In the genomic region with DNA sequence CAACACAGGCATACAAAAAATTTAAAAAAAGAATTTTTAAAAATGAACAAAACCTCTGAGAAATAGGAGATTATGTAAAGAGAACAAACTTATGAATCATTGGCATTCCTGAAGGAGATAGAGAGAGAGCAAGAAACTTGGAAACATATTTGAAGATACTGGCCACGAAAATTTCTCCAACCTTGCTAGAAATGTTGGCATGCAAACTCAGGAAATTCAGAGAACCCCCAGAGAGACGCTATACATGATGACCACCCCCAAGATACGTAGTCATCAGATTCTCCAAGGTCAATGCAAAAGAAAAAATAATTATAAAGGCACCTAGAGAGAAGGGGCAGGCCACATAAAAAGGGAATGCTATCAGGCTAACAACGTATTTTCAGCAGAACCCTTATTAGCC, we compare ENCODE assay signal across 24 cellular contexts.
"Had no signal": no experiment of that assay in that cellular context is flagged by ENCODE, and none has a peak within 500 bp of the region (broad histone marks: within the 10 kb centered on the region; RNA-seq: fewer than 3 reads in every experiment).

No MANE protein-coding gene starts in this region.

- H3K4me3 ChIP-seq: colonic mucosa, esophagus muscularis mucosa, gastroesophageal sphincter, heart left ventricle, lower lobe of right lung, pancreas, skin epidermis, spleen, thoracic aorta, tibial nerve, upper lobe of left lung had no signal

- H3K36me3 Mint-ChIP-seq: natural killer cell; stimulated activated memory B cell treated with anti-CD40 and anti-IgM and Interleukin-4, amounts not matched to agents 10 μg/mL and 1 μg/mL and 100 μg/mL, for 72 hours had no signal

- H3K36me3 ChIP-seq: colonic mucosa, esophagus muscularis mucosa, gastroesophageal sphincter, heart left ventricle, lower lobe of right lung, neutrophil, pancreas, spleen, thoracic aorta, tibial nerve, upper lobe of left lung had no signal

- DNase-seq: cerebellar nuclear complex; colonic mucosa; effector memory CD4-positive, alpha-beta T cell; heart left ventricle; islet precursor cell; left ventricle myocardium superior; lower lobe of right lung; natural killer cell; pancreas; retina; spleen; stimulated activated CD4-positive, alpha-beta T cell treated with anti-CD3 and anti-CD28 coated beads, Interleukin-4, amount 100 ng/mL, for 4 hours; stimulated activated naive CD8-positive, alpha-beta T cell treated with anti-CD3 and anti-CD28 coated beads, Interleukin-15, Interleukin-2, amounts not matched to agents 100 U/mL and 50 U/mL, for 24 hours; upper lobe of left lung had no signal

- H3K27me3 ChIP-seq: colonic mucosa, esophagus muscularis mucosa, gastroesophageal sphincter, heart left ventricle, neutrophil, pancreas, spleen, tibial nerve, upper lobe of left lung had no signal

- H3K9me3 ChIP-seq: colonic mucosa, esophagus muscularis mucosa, gastroesophageal sphincter, heart left ventricle, lower lobe of right lung, neutrophil, pancreas, thoracic aorta, upper lobe of left lung had no signal

- H3K27ac Mint-ChIP-seq: dendritic cell treated with granulocyte-macrophage colony-stimulating factor and Interleukin-4, amounts not matched to agents 40 ng/mL and 50 ng/mL, for 4 days; natural killer cell; stimulated activated memory B cell treated with anti-CD40 and anti-IgM and Interleukin-4, amounts not matched to agents 10 μg/mL and 1 μg/mL and 100 μg/mL, for 72 hours had no signal

- FAIRE-seq: endothelial cell of umbilical vein, pancreas, urothelium cell line had no signal

- H3K4me1 Mint-ChIP-seq: natural killer cell; stimulated activated memory B cell treated with anti-CD40 and anti-IgM and Interleukin-4, amounts not matched to agents 10 μg/mL and 1 μg/mL and 100 μg/mL, for 72 hours had no signal

- H3K4me3 Mint-ChIP-seq: dendritic cell treated with granulocyte-macrophage colony-stimulating factor and Interleukin-4, amounts not matched to agents 40 ng/mL and 50 ng/mL, for 4 days; natural killer cell; stimulated activated memory B cell treated with anti-CD40 and anti-IgM and Interleukin-4, amounts not matched to agents 10 μg/mL and 1 μg/mL and 100 μg/mL, for 72 hours had no signal

- H3K27ac ChIP-seq: colonic mucosa, esophagus muscularis mucosa, gastroesophageal sphincter, heart left ventricle, lower lobe of right lung, neutrophil, pancreas, skin epidermis, spleen, thoracic aorta, tibial nerve, upper lobe of left lung had no signal

- H3K4me1 ChIP-seq: colonic mucosa, esophagus muscularis mucosa, gastroesophageal sphincter, heart left ventricle, pancreas, spleen, tibial nerve had no signal
